ENCODE assay signal across 1 cellular context in the genomic region with DNA sequence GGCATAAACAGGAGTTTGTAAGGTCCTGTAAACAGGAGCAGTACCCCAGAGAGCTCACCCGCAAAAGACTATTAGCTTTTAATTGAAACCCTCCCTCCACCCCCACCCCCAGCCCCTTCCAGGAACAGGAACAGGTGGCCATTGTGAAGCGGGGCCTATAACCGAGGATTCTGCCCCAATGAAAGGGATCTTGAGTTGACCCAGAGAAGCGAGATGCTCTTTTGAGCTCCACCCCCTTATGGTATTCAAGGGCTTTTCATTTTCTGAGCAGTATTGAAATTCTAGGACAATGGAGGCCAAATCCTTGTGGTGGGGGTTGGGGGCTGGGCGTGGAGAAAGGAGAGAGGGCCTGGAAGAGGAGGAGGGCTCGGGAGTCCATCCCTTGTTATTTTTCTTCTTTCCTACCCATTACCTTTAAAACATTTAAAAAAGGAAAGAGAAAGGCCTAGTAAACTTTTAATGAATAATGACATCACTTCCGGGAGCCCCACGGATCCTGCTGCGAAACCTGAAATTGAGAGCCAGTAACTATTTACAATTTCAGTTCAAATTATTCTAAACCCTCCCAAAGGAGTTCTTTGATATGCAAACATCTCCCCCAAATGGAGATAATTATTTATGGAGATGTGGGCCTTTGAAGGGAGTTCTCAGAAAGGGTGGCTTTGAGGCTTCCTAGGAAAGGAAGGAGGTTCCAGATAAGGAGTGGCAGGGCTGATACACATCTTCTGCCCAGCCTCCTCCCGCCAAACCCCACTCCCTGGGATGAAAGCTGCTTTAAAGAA.
TF ChIP-seq lines count a peak whose summit lies in the region.

No MANE protein-coding gene starts in this region.

TF ChIP-seq in K562, 482 proteins besides CTCF, POLR2A, EP300 and RAD21 (continued from another document):
- TF ChIP-seq TEAD4 (IDR thresholded peaks at IDR 0.05; ENCODE audit: low read length) (peak; percentile 48; the same call in 1 of the 2 replicates), TEAD4 (CRISPR knock-in tag; IDR thresholded peaks at IDR 0.05; ENCODE audit: borderline replicate concordance) (no peak), KDM5B (IDR thresholded peaks at IDR 0.05; ENCODE audit: insufficient replicate concordance, low read depth, low read length) (no peak), FOXJ3 (CRISPR knock-in tag; IDR thresholded peaks at IDR 0.05) (no peak), XRCC3 (IDR thresholded peaks at IDR 0.05) (no peak), NFIC (IDR thresholded peaks at IDR 0.05) (no peak), CREB1 (IDR thresholded peaks at IDR 0.05) (no peak), CREB1 (CRISPR knock-in tag; IDR thresholded peaks at IDR 0.05) (no peak), BCL6 (CRISPR knock-in tag; IDR thresholded peaks at IDR 0.05) (no peak), GABPB1 (CRISPR knock-in tag; IDR thresholded peaks at IDR 0.05) (no peak)
- TF ChIP-seq, protein P1, sequence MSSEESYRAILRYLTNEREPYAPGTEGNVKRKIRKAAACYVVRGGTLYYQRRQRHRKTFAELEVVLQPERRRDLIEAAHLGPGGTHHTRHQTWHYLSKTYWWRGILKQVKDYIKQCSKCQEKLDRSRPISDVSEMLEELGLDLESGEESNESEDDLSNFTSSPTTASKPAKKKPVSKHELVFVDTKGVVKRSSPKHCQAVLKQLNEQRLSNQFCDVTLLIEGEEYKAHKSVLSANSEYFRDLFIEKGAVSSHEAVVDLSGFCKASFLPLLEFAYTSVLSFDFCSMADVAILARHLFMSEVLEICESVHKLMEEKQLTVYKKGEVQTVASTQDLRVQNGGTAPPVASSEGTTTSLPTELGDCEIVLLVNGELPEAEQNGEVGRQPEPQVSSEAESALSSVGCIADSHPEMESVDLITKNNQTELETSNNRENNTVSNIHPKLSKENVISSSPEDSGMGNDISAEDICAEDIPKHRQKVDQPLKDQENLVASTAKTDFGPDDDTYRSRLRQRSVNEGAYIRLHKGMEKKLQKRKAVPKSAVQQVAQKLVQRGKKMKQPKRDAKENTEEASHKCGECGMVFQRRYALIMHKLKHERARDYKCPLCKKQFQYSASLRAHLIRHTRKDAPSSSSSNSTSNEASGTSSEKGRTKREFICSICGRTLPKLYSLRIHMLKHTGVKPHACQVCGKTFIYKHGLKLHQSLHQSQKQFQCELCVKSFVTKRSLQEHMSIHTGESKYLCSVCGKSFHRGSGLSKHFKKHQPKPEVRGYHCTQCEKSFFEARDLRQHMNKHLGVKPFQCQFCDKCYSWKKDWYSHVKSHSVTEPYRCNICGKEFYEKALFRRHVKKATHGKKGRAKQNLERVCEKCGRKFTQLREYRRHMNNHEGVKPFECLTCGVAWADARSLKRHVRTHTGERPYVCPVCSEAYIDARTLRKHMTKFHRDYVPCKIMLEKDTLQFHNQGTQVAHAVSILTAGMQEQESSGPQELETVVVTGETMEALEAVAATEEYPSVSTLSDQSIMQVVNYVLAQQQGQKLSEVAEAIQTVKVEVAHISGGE (CRISPR knock-in tag; IDR thresholded peaks at IDR 0.05), result no peak
- TF ChIP-seq, protein P2, sequence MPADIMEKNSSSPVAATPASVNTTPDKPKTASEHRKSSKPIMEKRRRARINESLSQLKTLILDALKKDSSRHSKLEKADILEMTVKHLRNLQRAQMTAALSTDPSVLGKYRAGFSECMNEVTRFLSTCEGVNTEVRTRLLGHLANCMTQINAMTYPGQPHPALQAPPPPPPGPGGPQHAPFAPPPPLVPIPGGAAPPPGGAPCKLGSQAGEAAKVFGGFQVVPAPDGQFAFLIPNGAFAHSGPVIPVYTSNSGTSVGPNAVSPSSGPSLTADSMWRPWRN (IDR thresholded peaks at IDR 0.05; ENCODE audit: low read depth), result no peak
- TF ChIP-seq, protein P3, sequence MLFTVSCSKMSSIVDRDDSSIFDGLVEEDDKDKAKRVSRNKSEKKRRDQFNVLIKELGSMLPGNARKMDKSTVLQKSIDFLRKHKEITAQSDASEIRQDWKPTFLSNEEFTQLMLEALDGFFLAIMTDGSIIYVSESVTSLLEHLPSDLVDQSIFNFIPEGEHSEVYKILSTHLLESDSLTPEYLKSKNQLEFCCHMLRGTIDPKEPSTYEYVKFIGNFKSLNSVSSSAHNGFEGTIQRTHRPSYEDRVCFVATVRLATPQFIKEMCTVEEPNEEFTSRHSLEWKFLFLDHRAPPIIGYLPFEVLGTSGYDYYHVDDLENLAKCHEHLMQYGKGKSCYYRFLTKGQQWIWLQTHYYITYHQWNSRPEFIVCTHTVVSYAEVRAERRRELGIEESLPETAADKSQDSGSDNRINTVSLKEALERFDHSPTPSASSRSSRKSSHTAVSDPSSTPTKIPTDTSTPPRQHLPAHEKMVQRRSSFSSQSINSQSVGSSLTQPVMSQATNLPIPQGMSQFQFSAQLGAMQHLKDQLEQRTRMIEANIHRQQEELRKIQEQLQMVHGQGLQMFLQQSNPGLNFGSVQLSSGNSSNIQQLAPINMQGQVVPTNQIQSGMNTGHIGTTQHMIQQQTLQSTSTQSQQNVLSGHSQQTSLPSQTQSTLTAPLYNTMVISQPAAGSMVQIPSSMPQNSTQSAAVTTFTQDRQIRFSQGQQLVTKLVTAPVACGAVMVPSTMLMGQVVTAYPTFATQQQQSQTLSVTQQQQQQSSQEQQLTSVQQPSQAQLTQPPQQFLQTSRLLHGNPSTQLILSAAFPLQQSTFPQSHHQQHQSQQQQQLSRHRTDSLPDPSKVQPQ (CRISPR knock-in tag; IDR thresholded peaks at IDR 0.05; ENCODE audit: borderline replicate concordance), result no peak
- TF ChIP-seq, protein P4, sequence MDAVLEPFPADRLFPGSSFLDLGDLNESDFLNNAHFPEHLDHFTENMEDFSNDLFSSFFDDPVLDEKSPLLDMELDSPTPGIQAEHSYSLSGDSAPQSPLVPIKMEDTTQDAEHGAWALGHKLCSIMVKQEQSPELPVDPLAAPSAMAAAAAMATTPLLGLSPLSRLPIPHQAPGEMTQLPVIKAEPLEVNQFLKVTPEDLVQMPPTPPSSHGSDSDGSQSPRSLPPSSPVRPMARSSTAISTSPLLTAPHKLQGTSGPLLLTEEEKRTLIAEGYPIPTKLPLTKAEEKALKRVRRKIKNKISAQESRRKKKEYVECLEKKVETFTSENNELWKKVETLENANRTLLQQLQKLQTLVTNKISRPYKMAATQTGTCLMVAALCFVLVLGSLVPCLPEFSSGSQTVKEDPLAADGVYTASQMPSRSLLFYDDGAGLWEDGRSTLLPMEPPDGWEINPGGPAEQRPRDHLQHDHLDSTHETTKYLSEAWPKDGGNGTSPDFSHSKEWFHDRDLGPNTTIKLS (IDR thresholded peaks at IDR 0.05; ENCODE audit: borderline replicate concordance, low read depth), result no peak
